1 cellular context compared by ENCODE assay signal in genomic region chr18:32003822-32004221, GRCh38. TPM values are rescaled to one million over a fixed set of nuclear protein-coding genes. Genes with fewer than 3 reads are reported as not detected.
"Had no signal": no experiment of that assay in that cellular context is flagged by ENCODE, and none has a peak within 500 bp of the region (broad histone marks: within the 10 kb centered on the region; RNA-seq: fewer than 3 reads in every experiment).

No MANE protein-coding gene starts in this region.

RNA-seq across cellular contexts. Expression of gene RNF125, which starts 14.8 kb away (rescaled TPM):
- total RNA-seq: SJSA1 had no signal
